ENCODE assay signal across 7 cellular contexts in genomic region chr7:12210179-12211053, GRCh38. TPM values are rescaled to one million over a fixed set of nuclear protein-coding genes. Genes with fewer than 3 reads are reported as not detected.
A peak's percentile ranks its signal among the peaks of the same experiment; 100 is the strongest.
DNase-seq lines count a peak whose midpoint lies in the region; ATAC-seq and TF ChIP-seq lines count a peak whose summit lies in the region.

No MANE protein-coding gene starts in this region.

- peak overlapping the region; percentile 96 to 97 (median 96) for H3K27ac ChIP-seq in esophagus squamous epithelium

- ATAC-seq in GM19463 (IDR thresholded peaks at IDR 0.05; ENCODE audit: unreplicated experiment) (peak; percentile 24), HG03457 (IDR thresholded peaks at IDR 0.05; ENCODE audit: unreplicated experiment) (peak; percentile 19), T-helper 17 cell (peak; percentile 42)
- ATAC-seq in natural killer cell treated with Interleukin-12 subunit alpha and Interleukin-12 subunit beta and Interleukin-15 and Interleukin-18, amount 100 ng/mL, for 72 hours: peak; percentile 37 to 56

- peak overlapping the region; percentile 99 for H3K27ac Mint-ChIP-seq in T-helper 17 cell
- H3K27ac Mint-ChIP-seq in natural killer cell treated with Interleukin-12 subunit alpha and Interleukin-12 subunit beta and Interleukin-15 and Interleukin-18, amount 100 ng/mL, for 72 hours: peak overlapping the region; percentile 93 to 97

- no peak for TF ChIP-seq POLR2A in esophagus squamous epithelium (IDR thresholded peaks at IDR 0.05)

- peaks cover 24% of the 10 kb centered on the region for H3K4me1 Mint-ChIP-seq in T-helper 17 cell
- H3K4me1 Mint-ChIP-seq in natural killer cell treated with Interleukin-12 subunit alpha and Interleukin-12 subunit beta and Interleukin-15 and Interleukin-18, amount 100 ng/mL, for 72 hours (ENCODE audit: low read depth in 2 of 2): peaks cover 17 to 22% of the 10 kb centered on the region in 2 donors

- whole genome bisulfite sequencing in esophagus squamous epithelium, 2 donors: 1 to 2% methylated on average over 24 to 26 of the region's 26 CpGs

- DNase-seq in T-helper 17 cell: no peak
- no peak for DNase-seq in esophagus squamous epithelium (lab: John Stamatoyannopoulos, UW)
- peak; percentile 63 for DNase-seq in natural killer cell treated with Interleukin-12 subunit alpha and Interleukin-12 subunit beta and Interleukin-15 and Interleukin-18, amount 100 ng/mL, for 72 hours (ENCODE audit: low spot score)
- no peak for DNase-seq in GM10266 (ENCODE audit: extremely low spot score)

- peak overlapping the region; percentile 76 to 94 (median 86) for H3K4me3 ChIP-seq in esophagus squamous epithelium

- H3K36me3 ChIP-seq in ES-I3 (ENCODE audit: insufficient read depth, low read length) (no peaks in the 10 kb centered on the region), esophagus squamous epithelium (peaks cover 0 to 9% (median 0%) of the 10 kb centered on the region in 3 donors)

- peak overlapping the region; percentile 91 for H3K9ac ChIP-seq in ES-I3 (ENCODE audit: low read depth, low read length)

- H3K27me3 ChIP-seq in esophagus squamous epithelium: peaks cover 0 to 3% (median 0%) of the 10 kb centered on the region in 4 donors

- no peaks in the 10 kb centered on the region for H3K9me3 ChIP-seq in ES-I3 (ENCODE audit: control insufficient read depth, insufficient read depth, low read length)
- H3K9me3 ChIP-seq in T-helper 17 cell (ENCODE audit: control insufficient read depth, low read length, poor library complexity, severe bottlenecking): no peaks in the 10 kb centered on the region
- no peaks in the 10 kb centered on the region for H3K9me3 ChIP-seq in esophagus squamous epithelium

- peaks cover 5% of the 10 kb centered on the region for H3K27me3 Mint-ChIP-seq in T-helper 17 cell
- H3K27me3 Mint-ChIP-seq in natural killer cell treated with Interleukin-12 subunit alpha and Interleukin-12 subunit beta and Interleukin-15 and Interleukin-18, amount 100 ng/mL, for 72 hours: peaks cover 11 to 29% of the 10 kb centered on the region in 2 donors

- intact Hi-C loops in esophagus squamous epithelium (cut with DNase I): no loop called here

- H3K36me3 Mint-ChIP-seq in T-helper 17 cell (ENCODE audit: low read depth): peaks cover 2% of the 10 kb centered on the region
- no peaks in the 10 kb centered on the region for H3K36me3 Mint-ChIP-seq in natural killer cell treated with Interleukin-12 subunit alpha and Interleukin-12 subunit beta and Interleukin-15 and Interleukin-18, amount 100 ng/mL, for 72 hours

- TF ChIP-seq CTCF in esophagus squamous epithelium (IDR thresholded peaks at IDR 0.05) (no peak), GM10266 (IDR thresholded peaks at IDR 0.05; ENCODE audit: control insufficient read depth, insufficient read depth, low read depth, missing control alignments) (no peak)

- H3K4me1 ChIP-seq in ES-I3 (ENCODE audit: insufficient read depth, low read length): peaks cover 3% of the 10 kb centered on the region; the same call in 1 of the 2 replicates
- H3K4me1 ChIP-seq in esophagus squamous epithelium: peaks cover 3 to 24% (median 6%) of the 10 kb centered on the region in 3 donors

- H3K9me3 Mint-ChIP-seq in natural killer cell treated with Interleukin-12 subunit alpha and Interleukin-12 subunit beta and Interleukin-15 and Interleukin-18, amount 100 ng/mL, for 72 hours: no peaks in the 10 kb centered on the region

- H3K4me3 Mint-ChIP-seq in T-helper 17 cell: peak overlapping the region; percentile 97
- peak overlapping the region; percentile 91 for H3K4me3 Mint-ChIP-seq in natural killer cell treated with Interleukin-12 subunit alpha and Interleukin-12 subunit beta and Interleukin-15 and Interleukin-18, amount 100 ng/mL, for 72 hours

RNA-seq across cellular contexts. Expression of gene TMEM106B, which starts 0.7 kb away (rescaled TPM):
- 10 to 100 TPM; 23.8 to 27.9 TPM for total RNA-seq in T-helper 17 cell
- 10 to 100 TPM; 17.7 to 47.7 (median 39.7) TPM for total RNA-seq in esophagus squamous epithelium
- 10 to 100 TPM; 14.9 to 20.6 TPM for total RNA-seq in natural killer cell treated with Interleukin-12 subunit alpha and Interleukin-12 subunit beta and Interleukin-15 and Interleukin-18, amount 100 ng/mL, for 72 hours
